18 cellular contexts compared by ENCODE assay signal in genomic region chr22:45891996-45892621, GRCh38.
"Had no signal": no experiment of that assay in that cellular context is flagged by ENCODE, and none has a peak within 500 bp of the region (broad histone marks: within the 10 kb centered on the region; RNA-seq: fewer than 3 reads in every experiment).

No MANE protein-coding gene starts in this region.

- DNase-seq: activated CD4-positive, alpha-beta T cell treated with anti-CD3 and anti-CD28 coated beads, Interleukin-2, amount 50 U/mL, for 4 hours; activated CD4-positive, CD25-positive, alpha-beta regulatory T cell treated with anti-CD3 and anti-CD28 coated beads, Interleukin-2, amount 50 U/mL, for 72 hours; activated effector memory CD4-positive, alpha-beta T cell treated with anti-CD3 and anti-CD28 coated beads, Interleukin-2, amount 50 U/mL, for 16 hours; activated T-cell treated with anti-CD3 and anti-CD28 coated beads, Interleukin-2, amount 50 U/mL, for 24 hours; amygdala; brain microvascular endothelial cell; cerebellar nuclear complex; islet precursor cell; retina; small intestine; stimulated activated naive CD4-positive, alpha-beta T cell; substantia nigra; transverse colon had no signal

- H3K27ac ChIP-seq: brain microvascular endothelial cell, dorsolateral prefrontal cortex, esophagus muscularis mucosa, heart right ventricle, parathyroid adenoma, transverse colon had no signal

- H3K9ac ChIP-seq: parathyroid adenoma had no signal

- H3K9me3 ChIP-seq: esophagus muscularis mucosa, heart right ventricle, transverse colon had no signal

- H3K27me3 ChIP-seq: brain microvascular endothelial cell had no signal

- FAIRE-seq: small intestine had no signal

- ATAC-seq: activated naive CD4-positive, alpha-beta T cell treated with anti-CD3 and anti-CD28 coated beads, Interleukin-2, amount 50 U/mL, for 72 hours had no signal

- H3K4me1 ChIP-seq: parathyroid adenoma, transverse colon had no signal

- H3K36me3 ChIP-seq: brain microvascular endothelial cell, esophagus muscularis mucosa, heart right ventricle, transverse colon had no signal

- H3K4me3 ChIP-seq: dorsolateral prefrontal cortex, esophagus muscularis mucosa, heart right ventricle, transverse colon had no signal
